ENCODE assay signal across 1 cellular context in genomic region chr11:75768112-75768908, GRCh38.
TF ChIP-seq lines count a peak whose summit lies in the region.

A gene with protein sequence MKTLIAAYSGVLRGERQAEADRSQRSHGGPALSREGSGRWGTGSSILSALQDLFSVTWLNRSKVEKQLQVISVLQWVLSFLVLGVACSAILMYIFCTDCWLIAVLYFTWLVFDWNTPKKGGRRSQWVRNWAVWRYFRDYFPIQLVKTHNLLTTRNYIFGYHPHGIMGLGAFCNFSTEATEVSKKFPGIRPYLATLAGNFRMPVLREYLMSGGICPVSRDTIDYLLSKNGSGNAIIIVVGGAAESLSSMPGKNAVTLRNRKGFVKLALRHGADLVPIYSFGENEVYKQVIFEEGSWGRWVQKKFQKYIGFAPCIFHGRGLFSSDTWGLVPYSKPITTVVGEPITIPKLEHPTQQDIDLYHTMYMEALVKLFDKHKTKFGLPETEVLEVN (plus strand): TSS chr11:75768778. CDS start chr11:75768992, 214 bp downstream.

TF ChIP-seq in K562, 482 proteins besides CTCF, POLR2A, EP300 and RAD21 (continued from another document and continues in another):
- TF ChIP-seq ZNF318 (IDR thresholded peaks at IDR 0.05; ENCODE audit: borderline replicate concordance in 1 of 2, low read depth in 1 of 2) (no peak), ZNF764 (CRISPR knock-in tag; IDR thresholded peaks at IDR 0.05; ENCODE audit: low read depth) (no peak), CCNT2 (IDR thresholded peaks at IDR 0.05; ENCODE audit: borderline replicate concordance, extremely low read depth, insufficient read length, low read depth, low read length) (peak; percentile 48), ZNF707 (CRISPR knock-in tag; conservative IDR thresholded peaks at IDR 0.05) (no peak), EGR1 (conservative IDR thresholded peaks at IDR 0.05) (0 out of 2 replicates have a peak, but pooled peaks have one; percentile 47), RB1 (IDR thresholded peaks at IDR 0.05; ENCODE audit: low read depth) (peak; percentile 94), E2F3 (CRISPR knock-in tag; IDR thresholded peaks at IDR 0.05) (peak; percentile 75), RBM25 (IDR thresholded peaks at IDR 0.05; ENCODE audit: low read depth, low read length, severe bottlenecking) (peak; percentile 60), JUN (IDR thresholded peaks at IDR 0.05; ENCODE audit: borderline replicate concordance, low read depth, low read length) (no peak; the same call in 1 of the 2 replicates), JUN (CRISPR knock-in tag; IDR thresholded peaks at IDR 0.05; ENCODE audit: borderline replicate concordance) (no peak), ETV1 (tag; conservative IDR thresholded peaks at IDR 0.05; ENCODE audit: low read depth) (no peak), FOXK2 (conservative IDR thresholded peaks at IDR 0.05 in 1 of 2, IDR thresholded peaks at IDR 0.05 in 1 of 2; ENCODE audit: low read depth in 2 of 2) (peak in 1 of 2 experiments; percentile 100; a peak in 2 of 4 replicates), ZNF140 (CRISPR knock-in tag; IDR thresholded peaks at IDR 0.05) (no peak), PKNOX1 (IDR thresholded peaks at IDR 0.05) (peak; percentile 10; the same call in 1 of the 2 replicates), TCF3 (CRISPR knock-in tag; IDR thresholded peaks at IDR 0.05) (no peak), ZNF639 (CRISPR knock-in tag; conservative IDR thresholded peaks at IDR 0.05 in 1 of 2, IDR thresholded peaks at IDR 0.05 in 1 of 2) (0 out of 4 replicates have a peak, but pooled peaks of 1 of the 2 experiments have one; percentile 33), NCOA1 (IDR thresholded peaks at IDR 0.05; ENCODE audit: low read depth) (peak; percentile 25; the same call in 1 of the 2 replicates), SREBF1 (IDR thresholded peaks at IDR 0.05; ENCODE audit: borderline replicate concordance, low read depth, low read length) (peak; percentile 63; the same call in 1 of the 2 replicates), SRSF9 (IDR thresholded peaks at IDR 0.05; ENCODE audit: borderline replicate concordance, low read depth, low read length) (no peak), CXXC5 (CRISPR knock-in tag; IDR thresholded peaks at IDR 0.05) (peak; percentile 97), RFX5 (IDR thresholded peaks at IDR 0.05; ENCODE audit: low read depth, low read length) (no peak), GMEB1 (CRISPR knock-in tag; IDR thresholded peaks at IDR 0.05) (peak; percentile 64; the same call in 1 of the 2 replicates), SRSF1 (IDR thresholded peaks at IDR 0.05; ENCODE audit: low read depth, low read length) (no peak), USF2 (CRISPR knock-in tag; IDR thresholded peaks at IDR 0.05) (peak; percentile 52), NCOA6 (IDR thresholded peaks at IDR 0.05) (no peak), CBFA2T3 (IDR thresholded peaks at IDR 0.05) (peak; percentile 35), MTA3 (IDR thresholded peaks at IDR 0.05; ENCODE audit: borderline replicate concordance) (0 out of 2 replicates have a peak, but pooled peaks have one; percentile 26), TCF7L2 (IDR thresholded peaks at IDR 0.05; ENCODE audit: low read depth, low read length) (peak; percentile 90), CBFB (CRISPR knock-in tag; IDR thresholded peaks at IDR 0.05) (peak; percentile 42; the same call in 1 of the 2 replicates), SMAD4 (CRISPR knock-in tag; conservative IDR thresholded peaks at IDR 0.05) (peak; percentile 99), FOXA3 (CRISPR knock-in tag; conservative IDR thresholded peaks at IDR 0.05 in 1 of 2, IDR thresholded peaks at IDR 0.05 in 1 of 2) (no peak), ZNF830 (CRISPR knock-in tag; IDR thresholded peaks at IDR 0.05) (no peak)
- TF ChIP-seq, protein P1, sequence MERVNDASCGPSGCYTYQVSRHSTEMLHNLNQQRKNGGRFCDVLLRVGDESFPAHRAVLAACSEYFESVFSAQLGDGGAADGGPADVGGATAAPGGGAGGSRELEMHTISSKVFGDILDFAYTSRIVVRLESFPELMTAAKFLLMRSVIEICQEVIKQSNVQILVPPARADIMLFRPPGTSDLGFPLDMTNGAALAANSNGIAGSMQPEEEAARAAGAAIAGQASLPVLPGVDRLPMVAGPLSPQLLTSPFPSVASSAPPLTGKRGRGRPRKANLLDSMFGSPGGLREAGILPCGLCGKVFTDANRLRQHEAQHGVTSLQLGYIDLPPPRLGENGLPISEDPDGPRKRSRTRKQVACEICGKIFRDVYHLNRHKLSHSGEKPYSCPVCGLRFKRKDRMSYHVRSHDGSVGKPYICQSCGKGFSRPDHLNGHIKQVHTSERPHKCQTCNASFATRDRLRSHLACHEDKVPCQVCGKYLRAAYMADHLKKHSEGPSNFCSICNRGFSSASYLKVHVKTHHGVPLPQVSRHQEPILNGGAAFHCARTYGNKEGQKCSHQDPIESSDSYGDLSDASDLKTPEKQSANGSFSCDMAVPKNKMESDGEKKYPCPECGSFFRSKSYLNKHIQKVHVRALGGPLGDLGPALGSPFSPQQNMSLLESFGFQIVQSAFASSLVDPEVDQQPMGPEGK (CRISPR knock-in tag; IDR thresholded peaks at IDR 0.05; ENCODE audit: borderline replicate concordance), result no peak
